ENCODE assay signal across 9 cellular contexts in the genomic region with DNA sequence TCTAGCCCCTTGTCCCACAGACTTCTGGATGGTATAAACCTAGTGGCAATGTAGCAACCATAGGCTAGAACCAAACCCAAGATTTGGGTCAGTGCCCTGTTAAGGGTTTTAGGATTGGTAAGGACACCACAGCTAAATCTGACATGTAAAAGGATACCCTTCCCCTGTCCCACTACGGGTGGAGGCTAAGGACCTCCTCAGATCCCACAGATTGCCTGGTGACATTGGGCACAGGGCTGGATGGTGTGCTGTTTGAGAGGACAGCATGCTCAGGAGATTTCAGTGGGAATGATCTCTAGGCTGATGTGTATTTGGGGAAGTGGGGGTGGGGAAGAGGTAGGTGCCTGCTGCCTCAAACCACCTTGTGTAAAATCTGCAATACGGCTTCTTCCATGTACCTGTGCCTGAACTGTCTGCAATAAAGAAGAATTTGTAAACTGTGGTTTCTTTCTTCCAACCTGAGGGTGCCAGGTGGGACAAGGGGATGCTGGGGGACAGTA. TPM values are rescaled to one million over a fixed set of nuclear protein-coding genes. Genes with fewer than 3 reads are reported as not detected.
DNase-seq lines count a peak whose midpoint lies in the region; ATAC-seq, FAIRE-seq and TF ChIP-seq lines count a peak whose summit lies in the region.
"Had no signal": no experiment of that assay in that cellular context is flagged by ENCODE, and none has a peak within 500 bp of the region (broad histone marks: within the 10 kb centered on the region; RNA-seq: fewer than 3 reads in every experiment).

No MANE protein-coding gene starts in this region.

- POLR2A ChIA-PET in activated CD4-positive, alpha-beta memory T cell treated with anti-CD3 and anti-CD28 coated beads, Interleukin-2, amount 10 ng/mL, durations not matched to agents 7 days and 5 days (lab: Charles Lee) = interaction anchor here (0.9 to 1.7 kb wide), 5 partner anchors 10 to 64 kb away, joined by 3 to 6 read pairs (median 4); partner anchors contain the start of genes PSKH1 and PSMB10

- CTCF ChIA-PET in activated CD4-positive, alpha-beta memory T cell treated with anti-CD3 and anti-CD28 coated beads, Interleukin-2, amount 10 ng/mL, durations not matched to agents 7 days and 5 days (lab: Charles Lee) = no interaction called here

- no peaks in the 10 kb centered on the region for H3K9me1 ChIP-seq in keratinocyte (ENCODE audit: control insufficient read depth, extremely low read depth, insufficient read depth, low read length)

- H4K20me1 ChIP-seq in keratinocyte (ENCODE audit: control insufficient read depth, extremely low read depth, insufficient read depth, low read length) = peaks cover 4% of the 10 kb centered on the region

- H3K4me3 ChIP-seq in keratinocyte (ENCODE audit: control insufficient read depth in 2 of 3, extremely low read depth in 1 of 3, insufficient read depth in 2 of 3, low read depth in 1 of 3, low read length in 3 of 3) = peak overlapping the region in 1 of 3 experiments; percentile 97

- H3K79me2 ChIP-seq in keratinocyte (ENCODE audit: control insufficient read depth, insufficient read depth, low read length) = peaks cover 28% of the 10 kb centered on the region

- H3K4me2 ChIP-seq in keratinocyte (ENCODE audit: control insufficient read depth, extremely low read depth, insufficient read depth, low read depth, low read length) = peak overlapping the region; percentile 84

- TF ChIP-seq CTCF in keratinocyte (optimal IDR thresholded peaks at IDR 0.05 in 1 of 3, IDR thresholded peaks at IDR 0.05 in 1 of 3, conservative IDR thresholded peaks at IDR 0.05 in 1 of 3; ENCODE audit: extremely low read depth in 1 of 3, insufficient read depth in 2 of 3, low read length in 3 of 3) = no peak

- peaks cover 34% of the 10 kb centered on the region for H3K36me3 Mint-ChIP-seq in T-helper 2 cell treated with Interferon-gamma antibody and Interleukin-4, amounts not matched to agents 5 μg/mL and 100 μg/mL, for 36 hours (ENCODE audit: low read depth)
- H3K36me3 Mint-ChIP-seq in activated CD4-positive, alpha-beta memory T cell treated with anti-CD3 and anti-CD28 coated beads, Interleukin-2, amount 10 ng/mL, durations not matched to agents 7 days and 5 days (ENCODE audit: low read depth) = peaks cover 32% of the 10 kb centered on the region

- peak overlapping the region; percentile 65 for H3K27ac ChIP-seq in keratinocyte (ENCODE audit: control insufficient read depth, insufficient read depth, low read length)

- H3K36me3 ChIP-seq in keratinocyte (ENCODE audit: control insufficient read depth in 2 of 2, extremely low read depth in 1 of 2, insufficient read depth in 2 of 2, low read length in 2 of 2) = peaks cover 34 to 47% of the 10 kb centered on the region in 2 experiments

- no peaks in the 10 kb centered on the region for H3K27me3 Mint-ChIP-seq in T-helper 2 cell treated with Interferon-gamma antibody and Interleukin-4, amounts not matched to agents 5 μg/mL and 100 μg/mL, for 36 hours (ENCODE audit: low read depth)
- no peaks in the 10 kb centered on the region for H3K27me3 Mint-ChIP-seq in activated CD4-positive, alpha-beta memory T cell treated with anti-CD3 and anti-CD28 coated beads, Interleukin-2, amount 10 ng/mL, durations not matched to agents 7 days and 5 days
- H3K27me3 Mint-ChIP-seq in stimulated activated naive CD8-positive, alpha-beta T cell treated with anti-CD3 and anti-CD28 coated beads, Interleukin-15, amount 100 ng/mL, for 72 hours = no peaks in the 10 kb centered on the region

- dilution Hi-C loops in keratinocyte (cut with MboI; ENCODE audit: extremely low pct_ligation_motif_present, low sequenced_read_pairs) = no loop called here

- peak overlapping the region; percentile 85 for H3K27ac Mint-ChIP-seq in T-helper 2 cell treated with Interferon-gamma antibody and Interleukin-4, amounts not matched to agents 5 μg/mL and 100 μg/mL, for 36 hours
- H3K27ac Mint-ChIP-seq in activated CD4-positive, alpha-beta memory T cell treated with anti-CD3 and anti-CD28 coated beads, Interleukin-2, amount 10 ng/mL, durations not matched to agents 7 days and 5 days = peak overlapping the region; percentile 88
- peak overlapping the region; percentile 54 to 96 for H3K27ac Mint-ChIP-seq in stimulated activated naive CD8-positive, alpha-beta T cell treated with anti-CD3 and anti-CD28 coated beads, Interleukin-15, amount 100 ng/mL, for 72 hours

- no peak for ATAC-seq in stimulated activated naive CD8-positive, alpha-beta T cell treated with anti-CD3 and anti-CD28 coated beads, Interleukin-15, amount 100 ng/mL, for 72 hours
- no peak for ATAC-seq in GM18502 (IDR thresholded peaks at IDR 0.05; ENCODE audit: poor library complexity, unreplicated experiment)

- H2AFZ ChIP-seq in keratinocyte (ENCODE audit: control insufficient read depth, low read length) = no peak overlapping the region

- H3K4me1 ChIP-seq in keratinocyte (ENCODE audit: control insufficient read depth, extremely low read depth, insufficient read depth, low read length) = peaks cover 29% of the 10 kb centered on the region

- peaks cover 24% of the 10 kb centered on the region for H3K4me1 Mint-ChIP-seq in T-helper 2 cell treated with Interferon-gamma antibody and Interleukin-4, amounts not matched to agents 5 μg/mL and 100 μg/mL, for 36 hours (ENCODE audit: low read depth)
- peaks cover 35% of the 10 kb centered on the region for H3K4me1 Mint-ChIP-seq in activated CD4-positive, alpha-beta memory T cell treated with anti-CD3 and anti-CD28 coated beads, Interleukin-2, amount 10 ng/mL, durations not matched to agents 7 days and 5 days
- peaks cover 36% of the 10 kb centered on the region for H3K4me1 Mint-ChIP-seq in stimulated activated naive CD8-positive, alpha-beta T cell treated with anti-CD3 and anti-CD28 coated beads, Interleukin-15, amount 100 ng/mL, for 72 hours

- H3K9ac ChIP-seq in keratinocyte (ENCODE audit: control insufficient read depth, extremely low read depth, insufficient read depth, low read length) = peak overlapping the region; percentile 93

- H3K27me3 ChIP-seq in keratinocyte (ENCODE audit: control insufficient read depth, extremely low read depth, insufficient read depth, low read length) = no peaks in the 10 kb centered on the region
- H3K27me3 ChIP-seq: cardiac muscle cell had no signal

- H3K9me3 Mint-ChIP-seq in T-helper 2 cell treated with Interferon-gamma antibody and Interleukin-4, amounts not matched to agents 5 μg/mL and 100 μg/mL, for 36 hours = no peaks in the 10 kb centered on the region
- H3K9me3 Mint-ChIP-seq in activated CD4-positive, alpha-beta memory T cell treated with anti-CD3 and anti-CD28 coated beads, Interleukin-2, amount 10 ng/mL, durations not matched to agents 7 days and 5 days = no peaks in the 10 kb centered on the region
- no peaks in the 10 kb centered on the region for H3K9me3 Mint-ChIP-seq in stimulated activated naive CD8-positive, alpha-beta T cell treated with anti-CD3 and anti-CD28 coated beads, Interleukin-15, amount 100 ng/mL, for 72 hours

- FAIRE-seq in keratinocyte (lab: Jason Lieb, UNC) = no peak

- DNase-seq in T-helper 2 cell treated with Interferon-gamma antibody and Interleukin-4, amounts not matched to agents 5 μg/mL and 100 μg/mL, for 36 hours (ENCODE audit: low spot score) = no peak
- DNase-seq in T-helper 2 cell (no peak), keratinocyte (ENCODE audit: low read depth, low spot score) (no peak), NK-92 (lab: John Stamatoyannopoulos, UW; ENCODE audit: unreplicated experiment) (no peak), DMS 273 (lab: John Stamatoyannopoulos, UW; ENCODE audit: unreplicated experiment) (no peak)
- DNase-seq in activated CD4-positive, alpha-beta memory T cell treated with anti-CD3 and anti-CD28 coated beads, Interleukin-2, amount 10 ng/mL, durations not matched to agents 7 days and 5 days = no peak
- DNase-seq in stimulated activated naive CD8-positive, alpha-beta T cell treated with anti-CD3 and anti-CD28 coated beads, Interleukin-15, amount 100 ng/mL, for 72 hours = no peak

- peak overlapping the region; percentile 91 for H3K4me3 Mint-ChIP-seq in T-helper 2 cell treated with Interferon-gamma antibody and Interleukin-4, amounts not matched to agents 5 μg/mL and 100 μg/mL, for 36 hours
- peak overlapping the region; percentile 91 for H3K4me3 Mint-ChIP-seq in activated CD4-positive, alpha-beta memory T cell treated with anti-CD3 and anti-CD28 coated beads, Interleukin-2, amount 10 ng/mL, durations not matched to agents 7 days and 5 days
- H3K4me3 Mint-ChIP-seq in stimulated activated naive CD8-positive, alpha-beta T cell treated with anti-CD3 and anti-CD28 coated beads, Interleukin-15, amount 100 ng/mL, for 72 hours = peak overlapping the region; percentile 76 to 94

- no peaks in the 10 kb centered on the region for H3K9me3 ChIP-seq in keratinocyte (ENCODE audit: control insufficient read depth, low read depth, low read length)

RNA-seq across cellular contexts. Expression of gene EDC4, which starts 0.7 kb away (rescaled TPM):
- 10 to 100 TPM; 98.4 to 99.3 TPM for total RNA-seq in activated CD4-positive, alpha-beta memory T cell treated with anti-CD3 and anti-CD28 coated beads, Interleukin-2, amount 10 ng/mL, durations not matched to agents 7 days and 5 days
- polyA plus RNA-seq in keratinocyte = 16.7 to 28.0 TPM (median 25.4 TPM) in 3 replicates
- 29.5 TPM for polyA plus RNA-seq in keratinocyte (2011; ENCODE audit: low read depth)
- 13.2 and 18.5 TPM in 2 replicates for polyA plus RNA-seq in keratinocyte (2011; cell fraction: cytosol; rRNA removed)
- 63.0 and 74.1 TPM in 2 replicates for polyA plus RNA-seq in keratinocyte (2011; cell fraction: nucleus; rRNA removed)
- 22.5 and 27.7 TPM in 2 replicates for polyA plus RNA-seq in keratinocyte (2012; ENCODE audit: low replicate concordance)
- 44.4 to 165 TPM (median 55.4 TPM) in 3 replicates for polyA minus RNA-seq in keratinocyte
- polyA minus RNA-seq in keratinocyte (2011; cell fraction: cytosol; rRNA and poly(A)+ RNA removed) = 39.9 TPM
- 42.0 and 57.0 TPM in 2 replicates for polyA minus RNA-seq in keratinocyte (2011; cell fraction: nucleus; rRNA and poly(A)+ RNA removed)

RNA-seq across cellular contexts. Expression of gene NRN1L, which starts 12.5 kb away (rescaled TPM):
- 1 to 10 TPM in 1 of 2 experiments, under 1 TPM in 1; 0.76 to 1.3 TPM for total RNA-seq in activated CD4-positive, alpha-beta memory T cell treated with anti-CD3 and anti-CD28 coated beads, Interleukin-2, amount 10 ng/mL, durations not matched to agents 7 days and 5 days
- polyA plus RNA-seq in keratinocyte = not detected in 3 replicates
- not detected for polyA plus RNA-seq in keratinocyte (2011; ENCODE audit: low read depth)
- not detected in 2 replicates for polyA plus RNA-seq in keratinocyte (2011; cell fraction: cytosol; rRNA removed)
- 0.51 and 0.53 TPM in 2 replicates for polyA plus RNA-seq in keratinocyte (2011; cell fraction: nucleus; rRNA removed)
- 0.75 TPM in 1 of 2 replicates, not detected in the other for polyA plus RNA-seq in keratinocyte (2012; ENCODE audit: low replicate concordance)
- polyA minus RNA-seq in keratinocyte = not detected in 3 replicates
- not detected for polyA minus RNA-seq in keratinocyte (2011; cell fraction: cytosol; rRNA and poly(A)+ RNA removed)
- not detected in 2 replicates for polyA minus RNA-seq in keratinocyte (2011; cell fraction: nucleus; rRNA and poly(A)+ RNA removed)

RNA-seq across cellular contexts. Expression of gene PSKH1, which starts 20.9 kb away (rescaled TPM):
- 10 to 100 TPM; 19.0 TPM for total RNA-seq in activated CD4-positive, alpha-beta memory T cell treated with anti-CD3 and anti-CD28 coated beads, Interleukin-2, amount 10 ng/mL, durations not matched to agents 7 days and 5 days
- 10.7 to 19.5 TPM (median 13.7 TPM) in 3 replicates for polyA plus RNA-seq in keratinocyte
- polyA plus RNA-seq in keratinocyte (2011; ENCODE audit: low read depth) = 2.1 TPM
- 13.7 and 22.7 TPM in 2 replicates for polyA plus RNA-seq in keratinocyte (2011; cell fraction: cytosol; rRNA removed)
- polyA plus RNA-seq in keratinocyte (2011; cell fraction: nucleus; rRNA removed) = 11.7 and 15.9 TPM in 2 replicates
- 10.5 and 14.6 TPM in 2 replicates for polyA plus RNA-seq in keratinocyte (2012; ENCODE audit: low replicate concordance)
- polyA minus RNA-seq in keratinocyte = 24.0 to 46.9 TPM (median 42.1 TPM) in 3 replicates
- polyA minus RNA-seq in keratinocyte (2011; cell fraction: cytosol; rRNA and poly(A)+ RNA removed) = 26.7 TPM
- polyA minus RNA-seq in keratinocyte (2011; cell fraction: nucleus; rRNA and poly(A)+ RNA removed) = 13.4 and 16.4 TPM in 2 replicates

RNA-seq across cellular contexts. Expression of gene CENPT, which starts 24.7 kb away (rescaled TPM):
- 10 to 100 TPM; 50.2 to 53.5 TPM for total RNA-seq in activated CD4-positive, alpha-beta memory T cell treated with anti-CD3 and anti-CD28 coated beads, Interleukin-2, amount 10 ng/mL, durations not matched to agents 7 days and 5 days
- polyA plus RNA-seq in keratinocyte = 30.1 to 57.1 TPM (median 41.3 TPM) in 3 replicates
- 44.8 TPM for polyA plus RNA-seq in keratinocyte (2011; ENCODE audit: low read depth)
- polyA plus RNA-seq in keratinocyte (2011; cell fraction: cytosol; rRNA removed) = 17.7 and 26.9 TPM in 2 replicates
- 238 and 251 TPM in 2 replicates for polyA plus RNA-seq in keratinocyte (2011; cell fraction: nucleus; rRNA removed)
- 32.6 and 56.1 TPM in 2 replicates for polyA plus RNA-seq in keratinocyte (2012; ENCODE audit: low replicate concordance)
- 33.9 to 38.2 TPM (median 38.0 TPM) in 3 replicates for polyA minus RNA-seq in keratinocyte
- polyA minus RNA-seq in keratinocyte (2011; cell fraction: cytosol; rRNA and poly(A)+ RNA removed) = 40.1 TPM
- polyA minus RNA-seq in keratinocyte (2011; cell fraction: nucleus; rRNA and poly(A)+ RNA removed) = 50.0 and 51.2 TPM in 2 replicates

RNA-seq across cellular contexts. Expression of gene NUTF2, which starts 25.4 kb away (rescaled TPM):
- 100 to 1,000 TPM in 1 of 2 experiments, 10 to 100 TPM in 1; 96.4 to 101 TPM for total RNA-seq in activated CD4-positive, alpha-beta memory T cell treated with anti-CD3 and anti-CD28 coated beads, Interleukin-2, amount 10 ng/mL, durations not matched to agents 7 days and 5 days
- polyA plus RNA-seq in keratinocyte = 173 to 569 TPM (median 189 TPM) in 3 replicates
- 21.4 TPM for polyA plus RNA-seq in keratinocyte (2011; ENCODE audit: low read depth)
- 219 and 289 TPM in 2 replicates for polyA plus RNA-seq in keratinocyte (2011; cell fraction: cytosol; rRNA removed)
- 115 and 137 TPM in 2 replicates for polyA plus RNA-seq in keratinocyte (2011; cell fraction: nucleus; rRNA removed)
- polyA plus RNA-seq in keratinocyte (2012; ENCODE audit: low replicate concordance) = 156 and 255 TPM in 2 replicates
- polyA minus RNA-seq in keratinocyte = 364 to 462 TPM (median 391 TPM) in 3 replicates
- 371 TPM for polyA minus RNA-seq in keratinocyte (2011; cell fraction: cytosol; rRNA and poly(A)+ RNA removed)
- 46.3 and 66.6 TPM in 2 replicates for polyA minus RNA-seq in keratinocyte (2011; cell fraction: nucleus; rRNA and poly(A)+ RNA removed)
